ENCODE assay signal across 1 cellular context in genomic region chr3:61828158-61828874, GRCh38.
TF ChIP-seq lines count a peak whose summit lies in the region.

No MANE protein-coding gene starts in this region.

TF ChIP-seq in HepG2, 621 proteins besides CTCF, POLR2A, EP300 and RAD21 (continued from another document):
- TF ChIP-seq ZNF280B (CRISPR knock-in tag; IDR thresholded peaks at IDR 0.05; ENCODE audit: borderline replicate concordance) = no peak
- TF ChIP-seq DR1 (CRISPR knock-in tag; IDR thresholded peaks at IDR 0.05) = no peak
- no peak for TF ChIP-seq FOXC1 (CRISPR knock-in tag; IDR thresholded peaks at IDR 0.05; ENCODE audit: borderline replicate concordance)
- no peak for TF ChIP-seq ZNF558 (CRISPR knock-in tag; IDR thresholded peaks at IDR 0.05; ENCODE audit: borderline replicate concordance)
- no peak for TF ChIP-seq SAP130 (CRISPR knock-in tag; IDR thresholded peaks at IDR 0.05; ENCODE audit: low read depth)
- TF ChIP-seq DBP (CRISPR knock-in tag; IDR thresholded peaks at IDR 0.05; ENCODE audit: not compliant biosample characterization) = no peak
- no peak for TF ChIP-seq NR2F1 (CRISPR knock-in tag; IDR thresholded peaks at IDR 0.05)
- no peak for TF ChIP-seq GTF3A (CRISPR knock-in tag; conservative IDR thresholded peaks at IDR 0.05)
- TF ChIP-seq, protein P1, sequence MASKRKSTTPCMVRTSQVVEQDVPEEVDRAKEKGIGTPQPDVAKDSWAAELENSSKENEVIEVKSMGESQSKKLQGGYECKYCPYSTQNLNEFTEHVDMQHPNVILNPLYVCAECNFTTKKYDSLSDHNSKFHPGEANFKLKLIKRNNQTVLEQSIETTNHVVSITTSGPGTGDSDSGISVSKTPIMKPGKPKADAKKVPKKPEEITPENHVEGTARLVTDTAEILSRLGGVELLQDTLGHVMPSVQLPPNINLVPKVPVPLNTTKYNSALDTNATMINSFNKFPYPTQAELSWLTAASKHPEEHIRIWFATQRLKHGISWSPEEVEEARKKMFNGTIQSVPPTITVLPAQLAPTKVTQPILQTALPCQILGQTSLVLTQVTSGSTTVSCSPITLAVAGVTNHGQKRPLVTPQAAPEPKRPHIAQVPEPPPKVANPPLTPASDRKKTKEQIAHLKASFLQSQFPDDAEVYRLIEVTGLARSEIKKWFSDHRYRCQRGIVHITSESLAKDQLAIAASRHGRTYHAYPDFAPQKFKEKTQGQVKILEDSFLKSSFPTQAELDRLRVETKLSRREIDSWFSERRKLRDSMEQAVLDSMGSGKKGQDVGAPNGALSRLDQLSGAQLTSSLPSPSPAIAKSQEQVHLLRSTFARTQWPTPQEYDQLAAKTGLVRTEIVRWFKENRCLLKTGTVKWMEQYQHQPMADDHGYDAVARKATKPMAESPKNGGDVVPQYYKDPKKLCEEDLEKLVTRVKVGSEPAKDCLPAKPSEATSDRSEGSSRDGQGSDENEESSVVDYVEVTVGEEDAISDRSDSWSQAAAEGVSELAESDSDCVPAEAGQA (IDR thresholded peaks at IDR 0.05; ENCODE audit: low read depth) = no peak
- TF ChIP-seq, protein P1 (CRISPR knock-in tag; IDR thresholded peaks at IDR 0.05; ENCODE audit: borderline replicate concordance) = no peak
TF ChIP-seq in HepG2: peak in this region for 0.
